In the genomic region with DNA sequence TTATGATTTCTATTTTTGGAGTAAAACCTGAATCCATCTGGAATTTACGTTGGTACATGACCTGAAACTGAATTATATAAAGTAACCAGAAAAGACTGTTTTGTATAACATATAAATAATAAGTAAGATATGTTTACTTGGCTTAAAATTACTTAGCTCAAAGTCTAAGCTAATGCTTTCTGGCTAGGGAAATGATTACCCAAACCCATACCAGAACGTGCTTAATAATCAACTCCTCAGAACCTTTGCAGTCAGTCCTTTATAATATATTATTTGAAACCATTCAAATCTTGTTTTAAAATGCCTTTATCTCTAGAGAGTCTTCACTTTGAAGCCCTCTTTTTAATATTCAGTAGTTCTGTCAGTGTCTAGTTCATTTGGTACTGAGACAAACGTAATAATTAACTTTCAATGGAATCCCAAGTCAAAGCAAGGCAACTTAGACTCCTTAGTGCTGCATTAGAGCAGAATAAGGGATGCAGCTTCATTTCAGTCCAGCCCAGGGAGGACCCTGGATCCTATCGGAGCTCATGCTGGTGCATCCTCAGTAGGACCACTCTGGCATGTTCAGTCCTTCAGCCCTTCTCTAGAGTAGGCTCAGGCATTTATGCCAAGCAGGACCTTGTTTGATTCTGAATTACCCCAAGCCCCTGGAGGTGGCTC, we compare ENCODE assay signal across 23 cellular contexts.
"Had no signal": no experiment of that assay in that cellular context is flagged by ENCODE, and none has a peak within 500 bp of the region (broad histone marks: within the 10 kb centered on the region; RNA-seq: fewer than 3 reads in every experiment).

No MANE protein-coding gene starts in this region.

- H3K27ac ChIP-seq: SJSA1, SK-N-MC had no signal

- FAIRE-seq: RCC 7860 had no signal

- H3K36me3 ChIP-seq: MG63, SJSA1 had no signal

- H3K9me3 ChIP-seq: MG63, SJSA1 had no signal

- H3K4me3 ChIP-seq: MG63, SJSA1, SK-N-MC had no signal

- H3K27me3 ChIP-seq: SJSA1 had no signal

- DNase-seq: IMR-90, Karpas-422, KG1, MG63, NCI-H1092, NCI-H1105 treated with DMSO at 0.1 percent for 48 hours, NCI-H1436, NCI-H187, NCI-H2029, NCI-H2081 treated with DMSO at 0.1 percent for 48 hours, NCI-H2171, NCI-H226, NCI-H446, NCI-H510A, NCI-H524 treated with DMSO at 0.1 percent for 48 hours, NCI-H69, NCI-H774, Right ventricle myocardium superior, RPMI8226, SIG-M5 had no signal

- H3K4me1 ChIP-seq: SJSA1 had no signal
